1 cellular context compared by ENCODE assay signal in genomic region chr2:120552800-120553471, GRCh38.
TF ChIP-seq lines count a peak whose summit lies in the region.

No MANE protein-coding gene starts in this region.

TF ChIP-seq in HepG2, 621 proteins besides CTCF, POLR2A, EP300 and RAD21 (continued from another document):
- TF ChIP-seq CHCHD3 (CRISPR knock-in tag; IDR thresholded peaks at IDR 0.05): 0 out of 2 replicates have a peak, but pooled peaks have one; percentile 27
